23 cellular contexts compared by ENCODE assay signal in genomic region chr15:90520365-90520764, GRCh38.
"Had no signal": no experiment of that assay in that cellular context is flagged by ENCODE, and none has a peak within 500 bp of the region (broad histone marks: within the 10 kb centered on the region; RNA-seq: fewer than 3 reads in every experiment).

No MANE protein-coding gene starts in this region.

- H2AFZ ChIP-seq: parathyroid adenoma had no signal

- H3K4me1 Mint-ChIP-seq: activated naive CD4-positive, alpha-beta T cell treated with anti-CD3 and anti-CD28 coated beads, Interleukin-2, amount 50 U/mL, for 24 hours had no signal

- DNase-seq: activated CD4-positive, CD25-positive, alpha-beta regulatory T cell treated with anti-CD3 and anti-CD28 coated beads, Interleukin-2, amount 50 U/mL, for 72 hours; activated CD8-positive, alpha-beta memory T cell treated with anti-CD3 and anti-CD28 coated beads for 24 hours; activated CD8-positive, alpha-beta memory T cell treated with anti-CD3 and anti-CD28 coated beads, Interleukin-2, amount 50 U/mL, for 48 hours; activated effector memory CD4-positive, alpha-beta T cell treated with anti-CD3 and anti-CD28 coated beads, Interleukin-2, amount 50 U/mL, for 16 hours; activated T-cell treated with anti-CD3 and anti-CD28 coated beads, Interleukin-2, amount 50 U/mL, for 72 hours; adrenal gland; effector memory CD8-positive, alpha-beta T cell; foreskin melanocyte; glutamatergic neuron; hippocampal formation; left cardiac atrium; lower lobe of right lung; natural killer cell; stimulated activated CD4-positive, alpha-beta T cell treated with anti-CD3 and anti-CD28 coated beads, Interleukin-4, amount 100 ng/mL, for 24 hours; T-cell; T-helper 9 cell; upper lobe of left lung had no signal

- FAIRE-seq: islet of Langerhans had no signal

- H3K9ac ChIP-seq: parathyroid adenoma had no signal

- H3K27ac ChIP-seq: adrenal gland, lower lobe of right lung, parathyroid adenoma, thoracic aorta, upper lobe of left lung had no signal

- H3K4me3 Mint-ChIP-seq: activated naive CD4-positive, alpha-beta T cell treated with anti-CD3 and anti-CD28 coated beads, Interleukin-2, amount 50 U/mL, for 24 hours; activated T-cell treated with anti-CD3 and anti-CD28 coated beads, Interleukin-2, amount 50 U/mL, for 72 hours; effector memory CD8-positive, alpha-beta T cell; natural killer cell; stimulated activated effector memory CD8-positive, alpha-beta T cell treated with anti-CD3 and anti-CD28 coated beads, Interleukin-12 subunit alpha, Interleukin-12 subunit beta, amount 100 ng/mL, for 72 hours; T-cell had no signal

- H3K9me3 ChIP-seq: adrenal gland, lower lobe of right lung, thoracic aorta, upper lobe of left lung had no signal

- H3K9me3 Mint-ChIP-seq: activated naive CD4-positive, alpha-beta T cell treated with anti-CD3 and anti-CD28 coated beads, Interleukin-2, amount 50 U/mL, for 24 hours; activated T-cell treated with anti-CD3 and anti-CD28 coated beads, Interleukin-2, amount 50 U/mL, for 72 hours; effector memory CD8-positive, alpha-beta T cell; natural killer cell; stimulated activated effector memory CD8-positive, alpha-beta T cell treated with anti-CD3 and anti-CD28 coated beads, Interleukin-12 subunit alpha, Interleukin-12 subunit beta, amount 100 ng/mL, for 72 hours; T-cell had no signal

- H3K27me3 Mint-ChIP-seq: activated naive CD4-positive, alpha-beta T cell treated with anti-CD3 and anti-CD28 coated beads, Interleukin-2, amount 50 U/mL, for 24 hours; effector memory CD8-positive, alpha-beta T cell; T-cell had no signal

- H3K27ac Mint-ChIP-seq: activated T-cell treated with anti-CD3 and anti-CD28 coated beads, Interleukin-2, amount 50 U/mL, for 72 hours; effector memory CD8-positive, alpha-beta T cell; natural killer cell; stimulated activated effector memory CD8-positive, alpha-beta T cell treated with anti-CD3 and anti-CD28 coated beads, Interleukin-12 subunit alpha, Interleukin-12 subunit beta, amount 100 ng/mL, for 72 hours; T-cell had no signal

- H3K36me3 Mint-ChIP-seq: activated naive CD4-positive, alpha-beta T cell treated with anti-CD3 and anti-CD28 coated beads, Interleukin-2, amount 50 U/mL, for 24 hours; natural killer cell; stimulated activated effector memory CD8-positive, alpha-beta T cell treated with anti-CD3 and anti-CD28 coated beads, Interleukin-12 subunit alpha, Interleukin-12 subunit beta, amount 100 ng/mL, for 72 hours; T-cell had no signal

- H3K36me3 ChIP-seq: adrenal gland, lower lobe of right lung, thoracic aorta, upper lobe of left lung had no signal

- H3K27me3 ChIP-seq: adrenal gland, upper lobe of left lung had no signal

- H3K4me3 ChIP-seq: adrenal gland, lower lobe of right lung, thoracic aorta, upper lobe of left lung had no signal

- ATAC-seq: activated T-cell treated with anti-CD3 and anti-CD28 coated beads, Interleukin-2, amount 50 U/mL, for 72 hours; effector memory CD8-positive, alpha-beta T cell; left cardiac atrium; lower lobe of right lung; natural killer cell; sciatic nerve; stimulated activated effector memory CD8-positive, alpha-beta T cell treated with anti-CD3 and anti-CD28 coated beads, Interleukin-12 subunit alpha, Interleukin-12 subunit beta, amount 100 ng/mL, for 72 hours; T-cell had no signal

- H3K4me1 ChIP-seq: adrenal gland, lower lobe of right lung, parathyroid adenoma, upper lobe of left lung had no signal

- H3K79me2 ChIP-seq: parathyroid adenoma had no signal
